In the genomic region with DNA sequence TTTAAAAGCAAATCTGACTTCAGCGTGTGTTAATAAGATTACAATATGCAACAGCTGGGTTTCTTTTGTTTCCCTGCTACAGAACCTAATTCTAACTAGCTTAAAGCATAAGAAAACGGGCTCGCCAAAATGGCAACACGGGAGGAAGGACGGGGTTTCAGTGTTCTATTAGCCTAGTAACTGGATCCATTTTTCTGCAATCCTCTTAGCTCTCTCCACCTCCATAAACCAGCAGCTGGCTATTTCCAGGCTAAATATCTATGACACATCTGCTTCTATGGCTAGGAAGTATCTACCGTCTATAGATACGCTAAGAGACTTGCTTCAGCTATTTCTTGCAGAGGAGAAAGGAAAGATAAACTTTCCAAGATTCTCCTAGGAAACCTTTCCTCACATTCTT, we compare ENCODE assay signal across 23 cellular contexts.
A peak's percentile ranks its signal among the peaks of the same experiment; 100 is the strongest.
DNase-seq lines count a peak whose midpoint lies in the region; ATAC-seq and TF ChIP-seq lines count a peak whose summit lies in the region.
"Had no signal": no experiment of that assay in that cellular context is flagged by ENCODE, and none has a peak within 500 bp of the region (broad histone marks: within the 10 kb centered on the region; RNA-seq: fewer than 3 reads in every experiment).

No MANE protein-coding gene starts in this region.

- ATAC-seq in HG02870 (IDR thresholded peaks at IDR 0.05; ENCODE audit: unreplicated experiment) (no peak), GM18861 (IDR thresholded peaks at IDR 0.05; ENCODE audit: unreplicated experiment) (no peak), GM18517 (IDR thresholded peaks at IDR 0.05; ENCODE audit: unreplicated experiment) (no peak)
- ATAC-seq: T-cell had no signal

- BruUV-seq in A673 (replicated peaks; lab: Mats Ljungman, UMichigan), result no TSS peak

- TF ChIP-seq CTCF in A673 (conservative IDR thresholded peaks at IDR 0.05; ENCODE audit: low read depth, low read length) (no peak), HEK293 (tag by site-specific recombination; IDR thresholded peaks at IDR 0.05) (no peak)

- H3K4me3 ChIP-seq in A673 (ENCODE audit: low read depth, low read length, poor library complexity, severe bottlenecking), result no peak overlapping the region
- H3K4me3 ChIP-seq in HEK293 (ENCODE audit: low read depth, low read length), result no peak overlapping the region
- H3K4me3 ChIP-seq: BLaER1, MG63 had no signal

- H3K9me3 ChIP-seq in A673 (ENCODE audit: low read depth, low read length, poor library complexity, severe bottlenecking) (no peaks in the 10 kb centered on the region), HEK293 (ENCODE audit: control insufficient read depth, insufficient read depth, low read depth, low read length) (no peaks in the 10 kb centered on the region)
- H3K9me3 ChIP-seq: BLaER1, MG63 had no signal

- no peaks in the 10 kb centered on the region for H3K4me1 ChIP-seq in A673 (ENCODE audit: insufficient read depth, low read length, poor library complexity, severe bottlenecking)
- H3K4me1 ChIP-seq in HEK293 (ENCODE audit: control insufficient read depth, insufficient read depth, low read length), result no peaks in the 10 kb centered on the region
- H3K4me1 ChIP-seq: BLaER1 had no signal

- CTCF ChIA-PET in A673 (lab: Charles Lee) (no interaction called here), HEK293 (lab: Yijun Ruan, JAX) (no interaction called here)

- DNase-seq in A673 (ENCODE audit: low spot score) (peak; percentile 4), NCI-H82 (lab: John Stamatoyannopoulos, UW) (peak; percentile 23), myocyte (ENCODE audit: low read depth) (peak; percentile 23), G401 (ENCODE audit: low spot score) (no peak)
- DNase-seq: CD4-positive, CD25-positive, alpha-beta regulatory T cell; DMS79; H9; HFFc6; KBM-7; MG63; NCI-H1105 treated with DMSO at 0.1 percent for 48 hours; NCI-H1694; NCI-H2029 treated with DMSO at 0.1 percent for 48 hours; NCI-H446 treated with DMSO at 0.1 percent for 48 hours; NK-92 treated with Interleukin-12 subunit alpha and Interleukin-12 subunit beta, amount 100 ng/mL, for 24 hours; SHP77; T-cell had no signal

- in situ Hi-C loops in G401 (cut with HindIII; ENCODE audit: low sequenced_read_pairs), result no loop called here

- H3K36me3 ChIP-seq in A673 (ENCODE audit: insufficient read depth, low read length, poor library complexity, severe bottlenecking) (no peaks in the 10 kb centered on the region), HEK293 (ENCODE audit: control insufficient read depth in 2 of 2, insufficient read depth in 1 of 2, low read length in 2 of 2) (no peaks in the 10 kb centered on the region)
- H3K36me3 ChIP-seq: BLaER1, MG63 had no signal

- intact Hi-C loops in A673 (cut with micrococcal nuclease; ENCODE audit: unreplicated experiment), result no loop called here

- peaks cover 63% of the 10 kb centered on the region for H3K27me3 ChIP-seq in A673 (replicated peaks; ENCODE audit: insufficient read depth, low read depth, low read length, poor library complexity)
- H3K27me3 ChIP-seq: BLaER1, MG63 had no signal

- POLR2A ChIA-PET in A673 (lab: Charles Lee; ENCODE audit: low non-redundant PET) (interaction anchor here (0.6 kb wide), 1 partner anchor 11 kb away, joined by 3 read pairs; no protein-coding TSS in a partner anchor), HEK293 (lab: Yijun Ruan, JAX) (no interaction called here)

- H3K27ac ChIP-seq in A673 (ENCODE audit: low read depth, low read length, poor library complexity, severe bottlenecking), result no peak overlapping the region
- H3K27ac ChIP-seq in HEK293 (ENCODE audit: extremely low read depth, low read depth, low read length), result no peak overlapping the region
- H3K27ac ChIP-seq: BLaER1, RWPE1 had no signal

TF ChIP-seq in HEK293, 187 proteins besides CTCF, POLR2A, EP300 and RAD21:
- TF ChIP-seq ZNF701 (tag by site-specific recombination; IDR thresholded peaks at IDR 0.05) (no peak), ZBTB17 (tag by site-specific recombination; IDR thresholded peaks at IDR 0.05) (0 out of 2 replicates have a peak, but pooled peaks have one; percentile 22)
